In the genomic region with DNA sequence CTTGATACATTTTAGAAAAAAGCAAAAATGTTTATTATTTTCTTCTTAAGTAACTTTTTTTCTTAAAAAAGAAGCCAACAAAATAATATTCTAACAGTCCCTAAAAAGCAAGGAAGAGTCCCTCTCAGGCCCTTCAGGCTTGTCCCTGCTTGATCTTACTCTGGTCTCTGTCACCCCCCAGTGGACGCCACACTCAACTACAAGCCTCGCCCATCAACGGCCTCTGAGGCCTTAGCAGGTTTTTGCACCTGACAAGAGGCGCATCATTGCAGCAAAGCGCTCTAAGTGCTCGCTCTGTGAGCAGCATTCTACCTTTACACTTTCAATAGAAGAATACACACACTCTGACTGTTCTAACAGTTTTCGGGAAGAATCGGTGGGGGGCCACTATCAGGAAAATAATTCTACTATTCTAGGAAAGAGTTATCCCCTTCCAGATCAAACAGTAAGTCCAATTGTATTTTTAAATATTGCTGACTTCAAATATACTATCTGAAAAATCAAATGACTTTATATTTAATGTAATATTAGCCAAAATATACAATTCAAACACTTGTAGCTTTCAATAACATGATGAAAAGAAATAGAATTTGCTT, we compare ENCODE assay signal across 9 cellular contexts.
A peak's percentile ranks its signal among the peaks of the same experiment; 100 is the strongest.
DNase-seq lines count a peak whose midpoint lies in the region; ATAC-seq and TF ChIP-seq lines count a peak whose summit lies in the region.
"Had no signal": no experiment of that assay in that cellular context is flagged by ENCODE, and none has a peak within 500 bp of the region (broad histone marks: within the 10 kb centered on the region; RNA-seq: fewer than 3 reads in every experiment).

No MANE protein-coding gene starts in this region.

- H3K4me3 Mint-ChIP-seq in activated naive CD8-positive, alpha-beta T cell treated with anti-CD3 and anti-CD28 coated beads, Interleukin-2, amount 10 ng/mL, durations not matched to agents 7 days and 5 days, result no peak overlapping the region

- no peaks in the 10 kb centered on the region for H3K36me3 ChIP-seq in left ventricle myocardium inferior
- no peaks in the 10 kb centered on the region for H3K36me3 ChIP-seq in sigmoid colon
- H3K36me3 ChIP-seq: SJSA1 had no signal

- H3K4me1 ChIP-seq in left ventricle myocardium inferior, result peaks cover 8% of the 10 kb centered on the region
- peaks cover 0 to 18% (median 13%) of the 10 kb centered on the region in 4 donors for H3K4me1 ChIP-seq in sigmoid colon
- H3K4me1 ChIP-seq: SJSA1 had no signal

- DNase-seq in COLO829 (ENCODE audit: low spot score) (peak; percentile 45), left ventricle myocardium inferior (peak; percentile 48), sigmoid colon (peak; percentile 76)
- DNase-seq in Jurkat, Clone E6-1 (ENCODE audit: low read depth, low spot score), result peak; percentile 65
- peak; percentile 67 for DNase-seq in activated naive CD8-positive, alpha-beta T cell treated with anti-CD3 and anti-CD28 coated beads, Interleukin-2, amount 10 ng/mL, durations not matched to agents 7 days and 5 days

- no peaks in the 10 kb centered on the region for H3K36me3 Mint-ChIP-seq in activated naive CD8-positive, alpha-beta T cell treated with anti-CD3 and anti-CD28 coated beads, Interleukin-2, amount 10 ng/mL, durations not matched to agents 7 days and 5 days

- no peak overlapping the region for H3K4me3 ChIP-seq in Jurkat, Clone E6-1 (ENCODE audit: low read length)
- H3K4me3 ChIP-seq in left ventricle myocardium inferior, result no peak overlapping the region
- H3K4me3 ChIP-seq in sigmoid colon, result no peak overlapping the region
- H3K4me3 ChIP-seq: SJSA1 had no signal

- H3K27ac Mint-ChIP-seq in activated naive CD8-positive, alpha-beta T cell treated with anti-CD3 and anti-CD28 coated beads, Interleukin-2, amount 10 ng/mL, durations not matched to agents 7 days and 5 days, result no peak overlapping the region

- no peaks in the 10 kb centered on the region for H3K27me3 ChIP-seq in left ventricle myocardium inferior (ENCODE audit: low read depth)
- H3K27me3 ChIP-seq in sigmoid colon, result no peaks in the 10 kb centered on the region
- H3K27me3 ChIP-seq: SJSA1 had no signal

- ATAC-seq in GM19455 (IDR thresholded peaks at IDR 0.05; ENCODE audit: unreplicated experiment), result peak; percentile 70
- peak; percentile 90 for ATAC-seq in SK-N-SH treated with all-trans-retinoic acid at 6 μM for 48 hours
- peak; percentile 88 for ATAC-seq in activated naive CD8-positive, alpha-beta T cell treated with anti-CD3 and anti-CD28 coated beads, Interleukin-2, amount 10 ng/mL, durations not matched to agents 7 days and 5 days (ENCODE audit: low read depth)
- ATAC-seq in HG03432 (IDR thresholded peaks at IDR 0.05; ENCODE audit: unreplicated experiment), result no peak

- no peaks in the 10 kb centered on the region for H3K27me3 Mint-ChIP-seq in activated naive CD8-positive, alpha-beta T cell treated with anti-CD3 and anti-CD28 coated beads, Interleukin-2, amount 10 ng/mL, durations not matched to agents 7 days and 5 days

- TF ChIP-seq POLR2A in sigmoid colon (IDR thresholded peaks at IDR 0.05), result no peak

- no peaks in the 10 kb centered on the region for H3K9me3 ChIP-seq in left ventricle myocardium inferior (replicated peaks)
- no peaks in the 10 kb centered on the region for H3K9me3 ChIP-seq in sigmoid colon
- H3K9me3 ChIP-seq: SJSA1 had no signal

- intact Hi-C loops in left ventricle myocardium inferior (cut with micrococcal nuclease), result no loop called here
- intact Hi-C loops in sigmoid colon (cut with DNase I), result no loop called here

- TF ChIP-seq CTCF in left ventricle myocardium inferior (IDR thresholded peaks at IDR 0.05; ENCODE audit: borderline replicate concordance), result peak; percentile 91
- peak; percentile 71 to 90 (median 76) for TF ChIP-seq CTCF in sigmoid colon (IDR thresholded peaks at IDR 0.05)

- H3K9me3 Mint-ChIP-seq in activated naive CD8-positive, alpha-beta T cell treated with anti-CD3 and anti-CD28 coated beads, Interleukin-2, amount 10 ng/mL, durations not matched to agents 7 days and 5 days, result no peaks in the 10 kb centered on the region

- TF ChIP-seq EP300 in sigmoid colon (IDR thresholded peaks at IDR 0.05), result no peak

- H3K27ac ChIP-seq in left ventricle myocardium inferior (replicated peaks) (no peak overlapping the region), sigmoid colon (no peak overlapping the region)
- H3K27ac ChIP-seq: SJSA1 had no signal

- POLR2A ChIA-PET in activated naive CD8-positive, alpha-beta T cell treated with anti-CD3 and anti-CD28 coated beads, Interleukin-2, amount 10 ng/mL, durations not matched to agents 7 days and 5 days (lab: Charles Lee), result no interaction called here

- peaks cover 1% of the 10 kb centered on the region for H3K4me1 Mint-ChIP-seq in activated naive CD8-positive, alpha-beta T cell treated with anti-CD3 and anti-CD28 coated beads, Interleukin-2, amount 10 ng/mL, durations not matched to agents 7 days and 5 days

- WGBS in sigmoid colon, 2 donors, result 56 to 79% methylated on average over 8 of the region's 8 CpGs

TF ChIP-seq in SK-N-SH treated with all-trans-retinoic acid at 6 μM for 48 hours, 23 proteins besides CTCF, POLR2A, EP300 and RAD21:
- TF ChIP-seq, protein P1, sequence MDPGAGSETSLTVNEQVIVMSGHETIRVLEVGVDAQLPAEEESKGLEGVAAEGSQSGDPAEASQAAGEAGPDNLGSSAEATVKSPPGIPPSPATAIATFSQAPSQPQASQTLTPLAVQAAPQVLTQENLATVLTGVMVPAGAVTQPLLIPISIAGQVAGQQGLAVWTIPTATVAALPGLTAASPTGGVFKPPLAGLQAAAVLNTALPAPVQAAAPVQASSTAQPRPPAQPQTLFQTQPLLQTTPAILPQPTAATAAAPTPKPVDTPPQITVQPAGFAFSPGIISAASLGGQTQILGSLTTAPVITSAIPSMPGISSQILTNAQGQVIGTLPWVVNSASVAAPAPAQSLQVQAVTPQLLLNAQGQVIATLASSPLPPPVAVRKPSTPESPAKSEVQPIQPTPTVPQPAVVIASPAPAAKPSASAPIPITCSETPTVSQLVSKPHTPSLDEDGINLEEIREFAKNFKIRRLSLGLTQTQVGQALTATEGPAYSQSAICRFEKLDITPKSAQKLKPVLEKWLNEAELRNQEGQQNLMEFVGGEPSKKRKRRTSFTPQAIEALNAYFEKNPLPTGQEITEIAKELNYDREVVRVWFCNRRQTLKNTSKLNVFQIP (CRISPR knock-in tag; IDR thresholded peaks at IDR 0.05; ENCODE audit: borderline replicate concordance, low read depth), result no peak
- TF ChIP-seq ZNF70 (CRISPR knock-in tag; IDR thresholded peaks at IDR 0.05) (no peak), CSDC2 (CRISPR knock-in tag; IDR thresholded peaks at IDR 0.05) (no peak), PPARA (CRISPR knock-in tag; IDR thresholded peaks at IDR 0.05; ENCODE audit: borderline replicate concordance) (no peak), ISL1 (CRISPR knock-in tag; IDR thresholded peaks at IDR 0.05) (no peak), TOX (CRISPR knock-in tag; IDR thresholded peaks at IDR 0.05; ENCODE audit: borderline replicate concordance) (no peak), SNAI2 (CRISPR knock-in tag; IDR thresholded peaks at IDR 0.05) (no peak), ZFP30 (CRISPR knock-in tag; IDR thresholded peaks at IDR 0.05) (no peak)
